ENCODE assay signal across 17 cellular contexts in the genomic region with DNA sequence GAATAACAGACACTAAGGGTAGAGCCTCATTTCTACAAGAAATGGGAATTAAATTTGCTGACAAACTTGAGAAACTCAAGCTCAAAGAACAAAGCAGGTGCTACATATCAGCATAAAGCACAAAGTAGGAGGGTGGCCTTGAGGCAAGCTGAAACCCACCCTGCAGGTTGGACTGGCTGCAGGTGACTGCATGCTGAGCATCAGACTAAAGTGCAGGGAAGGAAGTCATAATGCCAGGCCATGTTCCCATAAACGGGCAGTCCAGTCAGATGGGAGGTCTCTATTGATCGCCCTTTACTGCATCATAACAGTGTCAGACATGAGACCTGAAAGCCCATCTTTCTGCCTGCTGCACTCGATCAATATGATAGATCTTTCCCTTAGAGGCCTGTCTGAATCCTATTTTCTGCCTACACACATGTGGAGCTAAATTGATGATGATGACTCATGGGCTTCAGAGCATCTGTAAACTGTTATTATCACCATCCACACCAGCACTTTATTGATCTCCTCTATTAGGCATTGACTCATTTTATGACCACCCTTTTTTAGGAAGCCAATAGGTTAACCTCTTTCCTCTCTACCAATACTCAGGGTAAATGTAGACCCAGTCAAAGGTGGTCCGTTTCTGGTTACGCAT.
DNase-seq lines count a peak whose midpoint lies in the region; ATAC-seq and TF ChIP-seq lines count a peak whose summit lies in the region.
"Had no signal": no experiment of that assay in that cellular context is flagged by ENCODE, and none has a peak within 500 bp of the region (broad histone marks: within the 10 kb centered on the region; RNA-seq: fewer than 3 reads in every experiment).

No MANE protein-coding gene starts in this region.

- H3K36me3 Mint-ChIP-seq in endodermal cell (ENCODE audit: low read depth) (no peaks in the 10 kb centered on the region), glutamatergic neuron (ENCODE audit: unreplicated experiment) (no peaks in the 10 kb centered on the region), WTC11 (peaks cover 6% of the 10 kb centered on the region; the same call in 1 of the 2 replicates)
- H3K36me3 Mint-ChIP-seq: CD8-positive, alpha-beta T cell; IgD-negative memory B cell had no signal

- peaks cover 4% of the 10 kb centered on the region for H3K9me3 Mint-ChIP-seq in endodermal cell
- H3K9me3 Mint-ChIP-seq in glutamatergic neuron (ENCODE audit: unreplicated experiment): peaks cover 5% of the 10 kb centered on the region
- H3K9me3 Mint-ChIP-seq in WTC11: peaks cover 12% of the 10 kb centered on the region
- H3K9me3 Mint-ChIP-seq: IgD-negative memory B cell had no signal

- ATAC-seq in WTC11: no peak; the same call in 1 of the 2 replicates
- ATAC-seq: CD8-positive, alpha-beta T cell; HepG2 had no signal

- H3K4me2 ChIP-seq in neural cell (ENCODE audit: low read length): no peak overlapping the region
- H3K4me2 ChIP-seq: BLaER1 treated with 17β-estradiol and CSF1 and Interleukin-3, amounts not matched to agents 10 nM and 100 nM had no signal

- no peaks in the 10 kb centered on the region for H3K4me1 ChIP-seq in endodermal cell (ENCODE audit: control insufficient read depth, insufficient read depth, low read length)
- H3K4me1 ChIP-seq: BLaER1 treated with 17β-estradiol and CSF1 and Interleukin-3, amounts not matched to agents 10 nM and 100 nM had no signal

- no peaks in the 10 kb centered on the region for H3K79me2 ChIP-seq in neural cell (replicated peaks; ENCODE audit: insufficient read depth, low read length)

- peaks cover 38% of the 10 kb centered on the region for H3K27me3 ChIP-seq in endodermal cell (ENCODE audit: control insufficient read depth, insufficient read depth, low read length, poor library complexity, severe bottlenecking)
- no peaks in the 10 kb centered on the region for H3K27me3 ChIP-seq in neural cell (ENCODE audit: insufficient read depth, low read depth, low read length)
- H3K27me3 ChIP-seq: BLaER1 treated with 17β-estradiol and CSF1 and Interleukin-3, amounts not matched to agents 10 nM and 100 nM had no signal

- H3K9me3 ChIP-seq in endodermal cell (ENCODE audit: control insufficient read depth, low read length) (no peaks in the 10 kb centered on the region), neural cell (ENCODE audit: low read length) (no peaks in the 10 kb centered on the region)
- H3K9me3 ChIP-seq: BLaER1 treated with 17β-estradiol and CSF1 and Interleukin-3, amounts not matched to agents 10 nM and 100 nM had no signal

- no peak for TF ChIP-seq CTCF in endodermal cell (conservative IDR thresholded peaks at IDR 0.05)
- TF ChIP-seq CTCF in glutamatergic neuron (IDR thresholded peaks at IDR 0.05; ENCODE audit: partially characterized antibody, unreplicated experiment): no peak
- TF ChIP-seq CTCF in neural cell (IDR thresholded peaks at IDR 0.05; ENCODE audit: poor library complexity, severe bottlenecking): no peak
- no peak for TF ChIP-seq CTCF in WTC11 (IDR thresholded peaks at IDR 0.05)

- H3K36me3 ChIP-seq in endodermal cell (ENCODE audit: control insufficient read depth, insufficient read depth, low read length): no peaks in the 10 kb centered on the region
- H3K36me3 ChIP-seq in neural cell (ENCODE audit: insufficient read depth, low read length): no peaks in the 10 kb centered on the region
- H3K36me3 ChIP-seq: BLaER1 treated with 17β-estradiol and CSF1 and Interleukin-3, amounts not matched to agents 10 nM and 100 nM had no signal

- no peak overlapping the region for H2AFZ ChIP-seq in neural cell (ENCODE audit: low read depth, low read length)

- POLR2A ChIA-PET in WTC11 (lab: Charles Lee): no interaction called here

- no peak overlapping the region for H3K27ac ChIP-seq in endodermal cell (ENCODE audit: low read depth, low read length)
- H3K27ac ChIP-seq in neural cell (ENCODE audit: low read length): no peak overlapping the region
- H3K27ac ChIP-seq: BLaER1 treated with 17β-estradiol and CSF1 and Interleukin-3, amounts not matched to agents 10 nM and 100 nM had no signal

- H3K4me1 Mint-ChIP-seq in endodermal cell (peaks cover 9% of the 10 kb centered on the region), glutamatergic neuron (ENCODE audit: low read depth, unreplicated experiment) (peaks cover 20% of the 10 kb centered on the region), WTC11 (peaks cover 23% of the 10 kb centered on the region)
- H3K4me1 Mint-ChIP-seq: B cell, IgD-negative memory B cell had no signal

- no peak for TF ChIP-seq EP300 in neural cell (conservative IDR thresholded peaks at IDR 0.05; ENCODE audit: poor library complexity, severe bottlenecking)

- H3K9me2 ChIP-seq in neural cell (ENCODE audit: insufficient read depth, low read length): no peaks in the 10 kb centered on the region

- H3K9ac ChIP-seq in endodermal cell (ENCODE audit: extremely low read depth, low read length, poor library complexity, severe bottlenecking): no peak overlapping the region
- H3K9ac ChIP-seq in neural cell (ENCODE audit: low read length): no peak overlapping the region
- H3K9ac ChIP-seq: BLaER1 treated with 17β-estradiol and CSF1 and Interleukin-3, amounts not matched to agents 10 nM and 100 nM had no signal

- CTCF ChIA-PET in WTC11 (lab: Charles Lee): no interaction called here

- H3K27me3 Mint-ChIP-seq in endodermal cell (ENCODE audit: insufficient read depth): peaks cover 5% of the 10 kb centered on the region
- H3K27me3 Mint-ChIP-seq in glutamatergic neuron (ENCODE audit: unreplicated experiment): peaks cover 5% of the 10 kb centered on the region
- H3K27me3 Mint-ChIP-seq in WTC11 (ENCODE audit: low read depth): no peaks in the 10 kb centered on the region
- H3K27me3 Mint-ChIP-seq: B cell had no signal

- no peak for TF ChIP-seq RAD21 in neural cell (conservative IDR thresholded peaks at IDR 0.05)

- no peaks in the 10 kb centered on the region for H4K20me1 ChIP-seq in neural cell (ENCODE audit: insufficient read depth)
- H4K20me1 ChIP-seq: BLaER1 treated with 17β-estradiol and CSF1 and Interleukin-3, amounts not matched to agents 10 nM and 100 nM had no signal

- no peak overlapping the region for H3K27ac Mint-ChIP-seq in endodermal cell
- H3K27ac Mint-ChIP-seq in glutamatergic neuron (ENCODE audit: unreplicated experiment): peak overlapping the region; percentile 84
- no peak overlapping the region for H3K27ac Mint-ChIP-seq in WTC11
- H3K27ac Mint-ChIP-seq: B cell; CD8-positive, alpha-beta T cell; H9; IgD-negative memory B cell had no signal

- H3F3A ChIP-seq in neural cell (ENCODE audit: insufficient read depth, low read length, poor library complexity, severe bottlenecking): no peaks in the 10 kb centered on the region

- no peak overlapping the region for H3K4me3 Mint-ChIP-seq in endodermal cell
- no peak overlapping the region for H3K4me3 Mint-ChIP-seq in glutamatergic neuron (ENCODE audit: unreplicated experiment)
- no peak overlapping the region for H3K4me3 Mint-ChIP-seq in WTC11
- H3K4me3 Mint-ChIP-seq: B cell; CD8-positive, alpha-beta T cell; H9; IgD-negative memory B cell had no signal

- DNase-seq in ELF-1 (ENCODE audit: low read depth, low spot score) (peak; percentile 14), endodermal cell (peak; percentile 45), glutamatergic neuron (no peak), NAMALWA (ENCODE audit: low spot score) (no peak), NCI-H446 (lab: John Stamatoyannopoulos, UW) (no peak), activated gamma-delta T cell treated with Interleukin-2 at 50 U/mL for 16 hours (no peak), WTC11 (ENCODE audit: low spot score) (no peak)
- DNase-seq: CD8-positive, alpha-beta T cell; DMS 273 treated with DMSO at 0.1 percent for 48 hours; DMS53; GDM1; H9 had no signal

- 88 to 93% methylated on average over 4 to 5 of the region's 5 CpGs for WGBS in endodermal cell (ENCODE audit: insufficient coverage in 1 of 2, insufficient read length in 1 of 2), 2 experiments

- H3K4me3 ChIP-seq in endodermal cell (ENCODE audit: low read length) (no peak overlapping the region), neural cell (ENCODE audit: low read length) (no peak overlapping the region)
- H3K4me3 ChIP-seq: BLaER1 treated with 17β-estradiol and CSF1 and Interleukin-3, amounts not matched to agents 10 nM and 100 nM had no signal

TF ChIP-seq in neural cell, 6 proteins besides CTCF, POLR2A, EP300 and RAD21:
- TF ChIP-seq SMC3 (conservative IDR thresholded peaks at IDR 0.05; ENCODE audit: poor library complexity): no peak
- TF ChIP-seq POLR2AphosphoS5 (IDR thresholded peaks at IDR 0.05): peak; percentile 56

TF ChIP-seq in WTC11, 78 proteins besides CTCF, POLR2A, EP300 and RAD21:
- TF ChIP-seq, protein P1, sequence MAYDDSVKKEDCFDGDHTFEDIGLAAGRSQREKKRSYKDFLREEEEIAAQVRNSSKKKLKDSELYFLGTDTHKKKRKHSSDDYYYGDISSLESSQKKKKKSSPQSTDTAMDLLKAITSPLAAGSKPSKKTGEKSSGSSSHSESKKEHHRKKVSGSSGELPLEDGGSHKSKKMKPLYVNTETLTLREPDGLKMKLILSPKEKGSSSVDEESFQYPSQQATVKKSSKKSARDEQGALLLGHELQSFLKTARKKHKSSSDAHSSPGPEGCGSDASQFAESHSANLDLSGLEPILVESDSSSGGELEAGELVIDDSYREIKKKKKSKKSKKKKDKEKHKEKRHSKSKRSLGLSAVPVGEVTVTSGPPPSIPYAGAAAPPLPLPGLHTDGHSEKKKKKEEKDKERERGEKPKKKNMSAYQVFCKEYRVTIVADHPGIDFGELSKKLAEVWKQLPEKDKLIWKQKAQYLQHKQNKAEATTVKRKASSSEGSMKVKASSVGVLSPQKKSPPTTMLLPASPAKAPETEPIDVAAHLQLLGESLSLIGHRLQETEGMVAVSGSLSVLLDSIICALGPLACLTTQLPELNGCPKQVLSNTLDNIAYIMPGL (CRISPR knock-in tag; IDR thresholded peaks at IDR 0.05): no peak

Comparison
In these comparisons a context has a peak if more than half of its experiments do, and no peak if none do; other contexts are left out.
1. DNase-seq: peak in ELF-1 (single experiment) and endodermal cell (single experiment); none in glutamatergic neuron (single experiment), NAMALWA (single experiment), NCI-H446 (0 of 2), activated gamma-delta T cell treated with Interleukin-2 at 50 U/mL for 16 hours (single experiment) and WTC11 (single experiment).